Comparison of ENCODE assay signal across 28 cellular contexts in genomic region chr2:207331674-207332073, GRCh38.
DNase-seq lines count a peak whose midpoint lies in the region; ATAC-seq, FAIRE-seq and TF ChIP-seq lines count a peak whose summit lies in the region.
"Had no signal": no experiment of that assay in that cellular context is flagged by ENCODE, and none has a peak within 500 bp of the region (broad histone marks: within the 10 kb centered on the region; RNA-seq: fewer than 3 reads in every experiment).

No MANE protein-coding gene starts in this region.

- H3K9me3 Mint-ChIP-seq in T-helper 1 cell treated with Interleukin-12 subunit alpha and Interleukin-12 subunit beta and Interleukin-4 antibody, amounts not matched to agents 30 μg/mL and 1 μg/mL, for 36 hours = no peaks in the 10 kb centered on the region
- H3K9me3 Mint-ChIP-seq in T-helper 2 cell treated with Interferon-gamma antibody and Interleukin-4, amounts not matched to agents 5 μg/mL and 100 μg/mL, for 36 hours = no peaks in the 10 kb centered on the region
- no peaks in the 10 kb centered on the region for H3K9me3 Mint-ChIP-seq in CD4-positive, alpha-beta T cell
- H3K9me3 Mint-ChIP-seq in osteocyte (ENCODE audit: unreplicated experiment) = no peaks in the 10 kb centered on the region
- H3K9me3 Mint-ChIP-seq: central memory CD8-positive, alpha-beta T cell; dendritic cell treated with granulocyte-macrophage colony-stimulating factor and Interleukin-4, amounts not matched to agents 40 ng/mL and 50 ng/mL, for 4 days had no signal

- DNase-seq in T-helper 1 cell = no peak
- no peak for DNase-seq in A549 (ENCODE audit: low read depth in 1 of 2, low spot score in 1 of 2)
- no peak for DNase-seq in T-helper 2 cell treated with Interferon-gamma antibody and Interleukin-4, amounts not matched to agents 5 μg/mL and 100 μg/mL, for 36 hours (ENCODE audit: low spot score)
- DNase-seq in foreskin keratinocyte = no peak
- DNase-seq in NCI-H1105 (lab: John Stamatoyannopoulos, UW) = no peak
- no peak for DNase-seq in CD4-positive, alpha-beta T cell
- DNase-seq in osteocyte (ENCODE audit: extremely low spot score, unreplicated experiment) = no peak
- DNase-seq: activated naive CD8-positive, alpha-beta T cell treated with anti-CD3 and anti-CD28 coated beads, Interleukin-2, amount 10 ng/mL, durations not matched to agents 7 days and 5 days; esophagus squamous epithelium; H7; NCI-H1092; NCI-H187 treated with DMSO at 0.1 percent for 48 hours; NCI-H524; Peyer's patch; SIG-M5; small intestine; upper lobe of left lung had no signal

- H3K4me1 Mint-ChIP-seq in T-helper 1 cell treated with Interleukin-12 subunit alpha and Interleukin-12 subunit beta and Interleukin-4 antibody, amounts not matched to agents 30 μg/mL and 1 μg/mL, for 36 hours (ENCODE audit: low read depth) = peaks cover 69% of the 10 kb centered on the region
- peaks cover 76% of the 10 kb centered on the region for H3K4me1 Mint-ChIP-seq in T-helper 2 cell treated with Interferon-gamma antibody and Interleukin-4, amounts not matched to agents 5 μg/mL and 100 μg/mL, for 36 hours (ENCODE audit: low read depth)
- H3K4me1 Mint-ChIP-seq in CD4-positive, alpha-beta T cell (ENCODE audit: low read depth) = peaks cover 11% of the 10 kb centered on the region
- peaks cover 40% of the 10 kb centered on the region for H3K4me1 Mint-ChIP-seq in osteocyte (ENCODE audit: unreplicated experiment)

- no peak for ATAC-seq in A549
- no peak for ATAC-seq in foreskin keratinocyte
- ATAC-seq in CD4-positive, alpha-beta T cell (ENCODE audit: poor library complexity) = no peak

- no peak overlapping the region for H3K4me3 Mint-ChIP-seq in T-helper 1 cell treated with Interleukin-12 subunit alpha and Interleukin-12 subunit beta and Interleukin-4 antibody, amounts not matched to agents 30 μg/mL and 1 μg/mL, for 36 hours
- peak overlapping the region; percentile 44 for H3K4me3 Mint-ChIP-seq in T-helper 2 cell treated with Interferon-gamma antibody and Interleukin-4, amounts not matched to agents 5 μg/mL and 100 μg/mL, for 36 hours
- H3K4me3 Mint-ChIP-seq in CD4-positive, alpha-beta T cell = no peak overlapping the region
- no peak overlapping the region for H3K4me3 Mint-ChIP-seq in osteocyte (ENCODE audit: unreplicated experiment)
- H3K4me3 Mint-ChIP-seq: activated naive CD8-positive, alpha-beta T cell treated with anti-CD3 and anti-CD28 coated beads, Interleukin-2, amount 10 ng/mL, durations not matched to agents 7 days and 5 days; central memory CD8-positive, alpha-beta T cell; dendritic cell treated with granulocyte-macrophage colony-stimulating factor and Interleukin-4, amounts not matched to agents 40 ng/mL and 50 ng/mL, for 4 days; neural crest cell had no signal

- H3K27ac ChIP-seq in A549 (peak overlapping the region; percentile 81 to 84), foreskin keratinocyte (peak overlapping the region; percentile 97)
- H3K27ac ChIP-seq in CD4-positive, alpha-beta T cell (ENCODE audit: low read depth, low read length) = no peak overlapping the region
- H3K27ac ChIP-seq: 22Rv1, ascending aorta, parathyroid adenoma, Peyer's patch had no signal

- H3K4me1 ChIP-seq in A549 (peaks cover 75% of the 10 kb centered on the region), foreskin keratinocyte (peaks cover 53% of the 10 kb centered on the region)
- H3K4me1 ChIP-seq: parathyroid adenoma, Peyer's patch had no signal

- H3K9me3 ChIP-seq in A549 = no peaks in the 10 kb centered on the region
- no peaks in the 10 kb centered on the region for H3K9me3 ChIP-seq in CD4-positive, alpha-beta T cell (ENCODE audit: control insufficient read depth, low read length)
- H3K9me3 ChIP-seq: ascending aorta, esophagus squamous epithelium, Peyer's patch, upper lobe of left lung had no signal

- TF ChIP-seq CTCF in A549 (IDR thresholded peaks at IDR 0.05) (no peak), foreskin keratinocyte (conservative IDR thresholded peaks at IDR 0.05) (no peak), osteocyte (IDR thresholded peaks at IDR 0.05) (no peak)
- TF ChIP-seq CTCF in CD4-positive, alpha-beta T cell (IDR thresholded peaks at IDR 0.05) = no peak

- H3K27me3 Mint-ChIP-seq in T-helper 1 cell treated with Interleukin-12 subunit alpha and Interleukin-12 subunit beta and Interleukin-4 antibody, amounts not matched to agents 30 μg/mL and 1 μg/mL, for 36 hours (ENCODE audit: low read depth) = no peaks in the 10 kb centered on the region
- H3K27me3 Mint-ChIP-seq in T-helper 2 cell treated with Interferon-gamma antibody and Interleukin-4, amounts not matched to agents 5 μg/mL and 100 μg/mL, for 36 hours (ENCODE audit: low read depth) = no peaks in the 10 kb centered on the region
- no peaks in the 10 kb centered on the region for H3K27me3 Mint-ChIP-seq in CD4-positive, alpha-beta T cell
- no peaks in the 10 kb centered on the region for H3K27me3 Mint-ChIP-seq in osteocyte (ENCODE audit: unreplicated experiment)
- H3K27me3 Mint-ChIP-seq: activated naive CD8-positive, alpha-beta T cell treated with anti-CD3 and anti-CD28 coated beads, Interleukin-2, amount 10 ng/mL, durations not matched to agents 7 days and 5 days; dendritic cell treated with granulocyte-macrophage colony-stimulating factor and Interleukin-4, amounts not matched to agents 40 ng/mL and 50 ng/mL, for 4 days had no signal

- H3K4me2 ChIP-seq in A549 = no peak overlapping the region; the same call in 2 of the 3 replicates

- FAIRE-seq in A549 (lab: Jason Lieb, UNC) = no peak
- FAIRE-seq: D721Med, frontal cortex, small intestine, TTC549 had no signal

- no peaks in the 10 kb centered on the region for H3K27me3 ChIP-seq in foreskin keratinocyte
- H3K27me3 ChIP-seq in CD4-positive, alpha-beta T cell (ENCODE audit: control insufficient read depth, insufficient read depth, low read length) = no peaks in the 10 kb centered on the region
- H3K27me3 ChIP-seq: ascending aorta, esophagus squamous epithelium, Peyer's patch, upper lobe of left lung had no signal

- no peak for TF ChIP-seq POLR2A in A549 (IDR thresholded peaks at IDR 0.05; ENCODE audit: low read length)

- CTCF ChIA-PET in A549 (lab: Yijun Ruan, JAX) = no interaction called here
- CTCF ChIA-PET in CD4-positive, alpha-beta T cell (lab: Charles Lee) = no interaction called here

- 97% methylated on average over 6 of the region's 6 CpGs for WGBS in A549 (ENCODE audit: missing lambda C conversion rate)

- POLR2A ChIA-PET in A549 (lab: Yijun Ruan, JAX) = interaction anchor here (1.2 kb wide), 1 partner anchor 12 kb away, joined by 8 read pairs; no protein-coding TSS in a partner anchor
- POLR2A ChIA-PET in CD4-positive, alpha-beta T cell (lab: Charles Lee) = no interaction called here

- TF ChIP-seq EP300 in A549 (IDR thresholded peaks at IDR 0.05) = no peak

- H3K27ac Mint-ChIP-seq in T-helper 1 cell treated with Interleukin-12 subunit alpha and Interleukin-12 subunit beta and Interleukin-4 antibody, amounts not matched to agents 30 μg/mL and 1 μg/mL, for 36 hours = peak overlapping the region; percentile 89
- H3K27ac Mint-ChIP-seq in T-helper 2 cell treated with Interferon-gamma antibody and Interleukin-4, amounts not matched to agents 5 μg/mL and 100 μg/mL, for 36 hours = peak overlapping the region; percentile 90
- H3K27ac Mint-ChIP-seq in CD4-positive, alpha-beta T cell = no peak overlapping the region
- H3K27ac Mint-ChIP-seq in osteocyte (ENCODE audit: unreplicated experiment) = no peak overlapping the region

- no peak for TF ChIP-seq RAD21 in A549 (conservative IDR thresholded peaks at IDR 0.05 in 1 of 2, IDR thresholded peaks at IDR 0.05 in 1 of 2)

- H3K36me3 Mint-ChIP-seq in T-helper 1 cell treated with Interleukin-12 subunit alpha and Interleukin-12 subunit beta and Interleukin-4 antibody, amounts not matched to agents 30 μg/mL and 1 μg/mL, for 36 hours (ENCODE audit: low read depth) = peaks cover 5% of the 10 kb centered on the region
- no peaks in the 10 kb centered on the region for H3K36me3 Mint-ChIP-seq in T-helper 2 cell treated with Interferon-gamma antibody and Interleukin-4, amounts not matched to agents 5 μg/mL and 100 μg/mL, for 36 hours (ENCODE audit: low read depth)
- H3K36me3 Mint-ChIP-seq in CD4-positive, alpha-beta T cell (ENCODE audit: low read depth) = no peaks in the 10 kb centered on the region
- H3K36me3 Mint-ChIP-seq in osteocyte (ENCODE audit: unreplicated experiment) = no peaks in the 10 kb centered on the region

- no peak overlapping the region for H3K4me3 ChIP-seq in A549
- H3K4me3 ChIP-seq: ascending aorta, esophagus squamous epithelium, lung, Peyer's patch, upper lobe of left lung had no signal

- intact Hi-C loops in CD4-positive, alpha-beta T cell (cut with DNase I, micrococcal nuclease) = no loop called here

TF ChIP-seq in A549, 52 proteins besides CTCF, POLR2A, EP300 and RAD21:
- TF ChIP-seq MAFK (IDR thresholded peaks at IDR 0.05; ENCODE audit: partially characterized antibody) (peak; percentile 63), HDAC2 (IDR thresholded peaks at IDR 0.05) (no peak)
TF ChIP-seq in A549: peak in this region for 1.

Comparison
In these comparisons a context has a peak if more than half of its experiments do, and no peak if none do; other contexts are left out.
1. H3K27ac Mint-ChIP-seq: peak in T-helper 1 cell treated with Interleukin-12 subunit alpha and Interleukin-12 subunit beta and Interleukin-4 antibody, amounts not matched to agents 30 μg/mL and 1 μg/mL, for 36 hours (single experiment) and T-helper 2 cell treated with Interferon-gamma antibody and Interleukin-4, amounts not matched to agents 5 μg/mL and 100 μg/mL, for 36 hours (single experiment); none in CD4-positive, alpha-beta T cell (single experiment) and osteocyte (single experiment).